In the genomic region with DNA sequence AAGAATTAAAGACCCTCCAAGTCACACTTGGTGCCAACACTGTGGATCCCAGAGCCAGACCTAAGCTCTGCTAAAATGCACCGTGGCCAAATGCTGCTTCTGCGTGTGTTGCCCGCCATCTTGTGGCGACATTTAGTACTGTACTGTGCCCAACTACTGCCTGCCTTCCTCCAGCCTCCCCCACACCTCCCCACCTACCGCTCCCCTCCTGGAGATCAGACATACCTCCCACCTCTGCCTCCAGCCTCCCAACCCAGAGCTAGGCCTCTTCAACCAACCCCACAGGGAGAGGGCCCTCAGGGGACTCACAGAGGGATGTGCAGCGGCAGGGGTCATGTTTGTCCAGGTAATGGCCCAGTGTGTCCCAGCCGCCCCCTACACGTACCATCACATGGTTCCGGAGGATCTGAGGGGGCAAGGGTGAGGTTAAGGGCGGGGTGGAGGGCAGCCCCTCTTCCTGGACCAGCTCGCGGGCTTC, we compare ENCODE assay signal across 8 cellular contexts. TPM values are rescaled to one million over a fixed set of nuclear protein-coding genes. Genes with fewer than 3 reads are reported as not detected.
DNase-seq lines count a peak whose midpoint lies in the region; ATAC-seq and TF ChIP-seq lines count a peak whose summit lies in the region.

No MANE protein-coding gene starts in this region.

- H3K9me3 ChIP-seq in PC-3 (ENCODE audit: low read length): no peaks in the 10 kb centered on the region

- peaks cover 50% of the 10 kb centered on the region for H3K27me3 Mint-ChIP-seq in neural crest cell (ENCODE audit: low read depth)

- no peak overlapping the region for H3K4me3 ChIP-seq in PC-3 (ENCODE audit: low read length)

- H3K27me3 ChIP-seq in PC-3 (ENCODE audit: low read length): no peaks in the 10 kb centered on the region

- H3F3A ChIP-seq in PC-3 (ENCODE audit: low read length, unreplicated experiment): no peaks in the 10 kb centered on the region

- DNase-seq in DMS 273 (lab: John Stamatoyannopoulos, UW; ENCODE audit: unreplicated experiment): peak; percentile 90
- DNase-seq in HUDEP-2 (lab: John Stamatoyannopoulos, UW; ENCODE audit: unreplicated experiment in 76 of 76): peak in 71 of 76 experiments; percentile 16 to 90 (median 71)
- peak; percentile 76 for DNase-seq in PC-3
- peak; percentile 69 for DNase-seq in activated T-cell treated with anti-CD3 and anti-CD28 coated beads for 48 hours (ENCODE audit: low read depth)
- peak; percentile 65 for DNase-seq in fibroblast of gingiva (ENCODE audit: low read depth)
- DNase-seq in neural crest cell (ENCODE audit: low read depth, low spot score): peak; percentile 84
- DNase-seq in stimulated activated naive CD8-positive, alpha-beta T cell treated with anti-CD3 and anti-CD28 coated beads, Interleukin-15, Interleukin-2, amounts not matched to agents 100 U/mL and 50 U/mL, for 24 hours: peak; percentile 84

- no peaks in the 10 kb centered on the region for H3K4me1 ChIP-seq in PC-3 (ENCODE audit: insufficient read depth, low read length)

- intact Hi-C loops in PC-3 (cut with micrococcal nuclease): loop anchor here (1.0 kb wide), 2 partner anchors 134 to 192 kb away; no protein-coding TSS in a partner anchor

- H3K36me3 Mint-ChIP-seq in neural crest cell (ENCODE audit: low read depth): no peaks in the 10 kb centered on the region

- no peak overlapping the region for H3K4me2 ChIP-seq in PC-3 (ENCODE audit: low read length)

- no peaks in the 10 kb centered on the region for H3K79me2 ChIP-seq in PC-3 (ENCODE audit: low read length)

- peak; percentile 90 for ATAC-seq in PC-3
- peak; percentile 64 for ATAC-seq in stimulated activated naive CD8-positive, alpha-beta T cell treated with anti-CD3 and anti-CD28 coated beads, Interleukin-15, Interleukin-2, amounts not matched to agents 100 U/mL and 50 U/mL, for 24 hours
- no peak for ATAC-seq in GM21423 (IDR thresholded peaks at IDR 0.05; ENCODE audit: unreplicated experiment)

- POLR2A ChIA-PET in PC-3 (lab: Charles Lee; ENCODE audit: unreplicated experiment): interaction anchor here (0.5 kb wide), 1 partner anchor 62 kb away, joined by 3 read pairs; a partner anchor contains a TSS

- H3K9me3 Mint-ChIP-seq in neural crest cell: no peaks in the 10 kb centered on the region

- H3K9ac ChIP-seq in PC-3 (ENCODE audit: low read length): no peak overlapping the region

- H3K27ac ChIP-seq in PC-3 (ENCODE audit: low read length): no peak overlapping the region

- no peaks in the 10 kb centered on the region for H3K36me3 ChIP-seq in PC-3 (ENCODE audit: low read depth, low read length)

- H2AFZ ChIP-seq in PC-3 (ENCODE audit: low read length): no peak overlapping the region

- H4K20me1 ChIP-seq in PC-3 (ENCODE audit: low read length): no peaks in the 10 kb centered on the region

- TF ChIP-seq CTCF in PC-3 (conservative IDR thresholded peaks at IDR 0.05; ENCODE audit: low read depth, low read length): peak; percentile 77
- TF ChIP-seq CTCF in neural crest cell (conservative IDR thresholded peaks at IDR 0.05): peak; percentile 89

- peak overlapping the region; percentile 56 for H3K4me3 Mint-ChIP-seq in neural crest cell

- H3K27ac Mint-ChIP-seq in neural crest cell (ENCODE audit: unreplicated experiment): no peak overlapping the region

- CTCF ChIA-PET in PC-3 (lab: Charles Lee): interaction anchor here (0.6 to 1.8 kb wide), 4 partner anchors 17 to 134 kb away, joined by 3 to 14 read pairs (median 5); no protein-coding TSS in a partner anchor

- no peaks in the 10 kb centered on the region for H3K9me2 ChIP-seq in PC-3 (replicated peaks; ENCODE audit: low read length)

- peaks cover 8% of the 10 kb centered on the region for H3K4me1 Mint-ChIP-seq in neural crest cell

- no TSS peak for BruUV-seq in PC-3 (replicated peaks; lab: Mats Ljungman, UMichigan)

RNA-seq across cellular contexts. Expression of a gene that starts 5.5 kb away (rescaled TPM):
- not detected in 2 replicates for total RNA-seq in PC-3 (2014; rRNA removed)
- 0.12 and 0.16 TPM in 2 replicates for total RNA-seq in neural crest cell

RNA-seq across cellular contexts. Expression of a gene that starts 13.1 kb away (rescaled TPM):
- not detected in 2 replicates for total RNA-seq in PC-3 (2014; rRNA removed)
- total RNA-seq in neural crest cell: 0.23 TPM in 1 of 2 replicates, not detected in the other

RNA-seq across cellular contexts. Expression of a gene that starts 16.1 kb away (rescaled TPM):
- total RNA-seq in PC-3 (2014; rRNA removed) (0.52 and 0.77 TPM in 2 replicates), neural crest cell (31.7 and 33.8 TPM in 2 replicates)

RNA-seq across cellular contexts. Expression of a gene that starts 47.9 kb away (rescaled TPM):
- 1.6 and 2.4 TPM in 2 replicates for total RNA-seq in PC-3 (2014; rRNA removed)
- total RNA-seq in neural crest cell: 0.68 and 0.71 TPM in 2 replicates

Comparison
In these comparisons a context has a peak if more than half of its experiments do, and no peak if none do; other contexts are left out.
1. RNA of a gene that starts 16.1 kb away (total RNA-seq): 31.7 to 33.8 TPM in neural crest cell; 0.52 to 0.77 TPM in PC-3; every median in the first group is over 10 times any median in the second.
2. Peak in every context shown above with its lines, with median percentiles within 50 percentile points of each other: DNase-seq.